In genomic region chr12:79114896-79115295, GRCh38 we compare ENCODE assay signal across 16 cellular contexts.
"Had no signal": no experiment of that assay in that cellular context is flagged by ENCODE, and none has a peak within 500 bp of the region (broad histone marks: within the 10 kb centered on the region; RNA-seq: fewer than 3 reads in every experiment).

No MANE protein-coding gene starts in this region.

- H3K36me3 ChIP-seq: neutrophil, spleen had no signal

- H3K9me3 ChIP-seq: neutrophil, spleen had no signal

- ATAC-seq: foreskin keratinocyte; left colon; naive thymus-derived CD4-positive, alpha-beta T cell; sciatic nerve had no signal

- H3K4me1 Mint-ChIP-seq: naive thymus-derived CD4-positive, alpha-beta T cell had no signal

- H3K4me3 Mint-ChIP-seq: naive thymus-derived CD4-positive, alpha-beta T cell; type B pancreatic cell had no signal

- H3K4me1 ChIP-seq: foreskin keratinocyte, spleen had no signal

- H3K27ac ChIP-seq: foreskin keratinocyte, hepatocyte, neutrophil, spleen had no signal

- H3K4me3 ChIP-seq: hepatocyte, spleen had no signal

- H3K27me3 Mint-ChIP-seq: naive thymus-derived CD4-positive, alpha-beta T cell; type B pancreatic cell had no signal

- DNase-seq: dermis blood vessel endothelial cell; erythroblast; foreskin keratinocyte; head of caudate nucleus; kidney; left colon; mesendoderm; naive thymus-derived CD4-positive, alpha-beta T cell; posterior cingulate gyrus; spleen; stimulated activated CD4-positive, alpha-beta T cell treated with anti-CD3 and anti-CD28 coated beads, Interleukin-2, amount 100 ng/mL, for 24 hours; stimulated activated naive CD4-positive, alpha-beta T cell treated with Interleukin-2 at 50 U/mL for 16 hours had no signal

- H3K36me3 Mint-ChIP-seq: naive thymus-derived CD4-positive, alpha-beta T cell; type B pancreatic cell had no signal

- H3K27ac Mint-ChIP-seq: naive thymus-derived CD4-positive, alpha-beta T cell; type B pancreatic cell had no signal
